In the genomic region with DNA sequence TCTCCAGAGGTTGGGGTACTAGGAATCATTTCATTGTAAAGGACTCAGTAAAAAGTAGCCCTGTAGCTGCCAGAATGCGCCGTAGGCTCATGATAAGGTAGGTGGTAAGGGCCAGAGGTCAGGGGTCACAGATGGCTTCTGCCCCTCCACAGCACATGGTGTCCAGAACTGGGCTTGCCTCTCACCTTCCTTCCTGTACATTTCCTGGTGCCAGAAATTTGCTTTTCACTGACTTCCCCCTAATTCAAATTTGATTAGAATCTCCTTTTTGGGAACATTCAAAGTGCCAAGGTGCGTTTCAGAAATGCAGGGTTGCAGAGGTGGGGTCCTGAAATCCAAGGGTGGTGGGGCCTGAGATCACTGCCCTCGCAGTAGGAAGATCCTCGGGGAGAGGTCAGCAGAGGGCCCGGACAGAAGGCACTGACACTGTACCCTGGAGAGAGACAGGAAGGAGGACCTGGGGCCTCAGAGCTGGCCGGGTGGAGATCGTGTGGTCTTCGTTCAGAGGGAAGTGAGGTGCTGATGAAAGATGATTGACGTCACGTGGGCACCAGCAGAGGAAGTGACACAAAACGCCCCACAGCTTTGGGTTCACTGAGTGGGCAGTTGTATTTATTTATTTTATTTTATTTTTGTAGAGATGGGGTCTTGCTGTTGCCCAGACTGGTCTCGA, we compare ENCODE assay signal across 10 cellular contexts. TPM values are rescaled to one million over a fixed set of nuclear protein-coding genes. Genes with fewer than 3 reads are reported as not detected.
DNase-seq lines count a peak whose midpoint lies in the region; ATAC-seq and TF ChIP-seq lines count a peak whose summit lies in the region.
"Had no signal": no experiment of that assay in that cellular context is flagged by ENCODE, and none has a peak within 500 bp of the region (broad histone marks: within the 10 kb centered on the region; RNA-seq: fewer than 3 reads in every experiment).

No MANE protein-coding gene starts in this region.

- intact Hi-C loops in Caco-2 (cut with micrococcal nuclease; ENCODE audit: unreplicated experiment), result no loop called here

- peaks cover 2% of the 10 kb centered on the region for H3K9me3 Mint-ChIP-seq in neural progenitor cell
- peaks cover 7% of the 10 kb centered on the region for H3K9me3 Mint-ChIP-seq in glutamatergic neuron (ENCODE audit: unreplicated experiment)
- H3K9me3 Mint-ChIP-seq in Caco-2 (ENCODE audit: unreplicated experiment), result no peaks in the 10 kb centered on the region

- DNase-seq in SK-N-MC (ENCODE audit: low read depth, low spot score) (no peak), dermis blood vessel endothelial cell (peak; percentile 28), neural progenitor cell (ENCODE audit: low spot score) (no peak), glutamatergic neuron (no peak), GM20000 (ENCODE audit: low spot score) (no peak), Caco-2 (no peak)
- DNase-seq: NCI-H526 had no signal

- H3K4me3 ChIP-seq in BLaER1 treated with 17β-estradiol and CSF1 and Interleukin-3, amounts not matched to agents 10 nM and 100 nM, result no peak overlapping the region
- no peak overlapping the region for H3K4me3 ChIP-seq in SK-N-MC
- no peak overlapping the region for H3K4me3 ChIP-seq in neural progenitor cell
- H3K4me3 ChIP-seq in Caco-2 (ENCODE audit: low read depth, low read length), result no peak overlapping the region

- peaks cover 0 to 9% (median 0%) of the 10 kb centered on the region in 11 experiments; a peak in 2 of 22 replicates for H3K9me3 ChIP-seq in BLaER1 treated with 17β-estradiol and CSF1 and Interleukin-3, amounts not matched to agents 10 nM and 100 nM (replicated peaks in 1 of 11)
- H3K9me3 ChIP-seq in SK-N-MC (ENCODE audit: low read depth, low read length), result no peaks in the 10 kb centered on the region
- no peaks in the 10 kb centered on the region for H3K9me3 ChIP-seq in neural progenitor cell (ENCODE audit: low read depth)
- H3K9me3 ChIP-seq in Caco-2, result no peaks in the 10 kb centered on the region

- no peaks in the 10 kb centered on the region for H3K27me3 ChIP-seq in BLaER1 treated with 17β-estradiol and CSF1 and Interleukin-3, amounts not matched to agents 10 nM and 100 nM
- no peaks in the 10 kb centered on the region for H3K27me3 ChIP-seq in neural progenitor cell
- no peaks in the 10 kb centered on the region for H3K27me3 ChIP-seq in Caco-2 (replicated peaks; ENCODE audit: control insufficient read depth, insufficient read depth, low read length)

- BruUV-seq in Caco-2 (replicated peaks; lab: Mats Ljungman, UMichigan), result no TSS peak

- no peaks in the 10 kb centered on the region for H3K79me2 ChIP-seq in neural progenitor cell (ENCODE audit: low read depth)

- H3K27ac Mint-ChIP-seq in neural progenitor cell, result peak overlapping the region; percentile 69
- no peak overlapping the region for H3K27ac Mint-ChIP-seq in glutamatergic neuron (ENCODE audit: unreplicated experiment)
- H3K27ac Mint-ChIP-seq in Caco-2 (ENCODE audit: unreplicated experiment), result no peak overlapping the region

- H3K36me3 ChIP-seq in BLaER1 treated with 17β-estradiol and CSF1 and Interleukin-3, amounts not matched to agents 10 nM and 100 nM, result no peaks in the 10 kb centered on the region
- H3K36me3 ChIP-seq in SK-N-MC (ENCODE audit: insufficient read depth, low read length) (no peaks in the 10 kb centered on the region), neural progenitor cell (no peaks in the 10 kb centered on the region), Caco-2 (ENCODE audit: control insufficient read depth, insufficient read depth, low read length) (no peaks in the 10 kb centered on the region)

- H3K4me2 ChIP-seq in BLaER1 treated with 17β-estradiol and CSF1 and Interleukin-3, amounts not matched to agents 10 nM and 100 nM, result peak overlapping the region; percentile 46 to 96 (median 67)
- H3K4me2 ChIP-seq in neural progenitor cell, result no peak overlapping the region

- no peak for ATAC-seq in HG02970 (IDR thresholded peaks at IDR 0.05; ENCODE audit: low FRiP score, unreplicated experiment)
- ATAC-seq: HCT116 had no signal

- POLR2A ChIA-PET in Caco-2 (lab: Charles Lee), result no interaction called here

- H2AFZ ChIP-seq in neural progenitor cell (replicated peaks), result no peak overlapping the region

- CTCF ChIA-PET in Caco-2 (lab: Charles Lee), result no interaction called here

- H3K36me3 Mint-ChIP-seq in neural progenitor cell, result peaks cover 4% of the 10 kb centered on the region
- H3K36me3 Mint-ChIP-seq in glutamatergic neuron (ENCODE audit: unreplicated experiment), result no peaks in the 10 kb centered on the region
- H3K36me3 Mint-ChIP-seq in Caco-2 (ENCODE audit: insufficient read depth, unreplicated experiment), result peaks cover 13% of the 10 kb centered on the region

- H4K20me1 ChIP-seq in BLaER1 treated with 17β-estradiol and CSF1 and Interleukin-3, amounts not matched to agents 10 nM and 100 nM, result no peaks in the 10 kb centered on the region
- H4K20me1 ChIP-seq in neural progenitor cell (ENCODE audit: low read depth), result no peaks in the 10 kb centered on the region

- peak overlapping the region in 4 of 11 experiments; percentile 15 to 76 (median 44); a peak in 6 of 22 replicates for H3K9ac ChIP-seq in BLaER1 treated with 17β-estradiol and CSF1 and Interleukin-3, amounts not matched to agents 10 nM and 100 nM
- no peak overlapping the region for H3K9ac ChIP-seq in SK-N-MC (ENCODE audit: insufficient read length)
- H3K9ac ChIP-seq in neural progenitor cell, result no peak overlapping the region

- H3K4me1 Mint-ChIP-seq in neural progenitor cell (peaks cover 22% of the 10 kb centered on the region), glutamatergic neuron (ENCODE audit: low read depth, unreplicated experiment) (peaks cover 4% of the 10 kb centered on the region), Caco-2 (ENCODE audit: low read depth, unreplicated experiment) (peaks cover 7% of the 10 kb centered on the region)

- no peaks in the 10 kb centered on the region for H3K27me3 Mint-ChIP-seq in neural progenitor cell (ENCODE audit: insufficient read depth, low read depth)
- H3K27me3 Mint-ChIP-seq in glutamatergic neuron (ENCODE audit: unreplicated experiment), result peaks cover 6% of the 10 kb centered on the region
- no peaks in the 10 kb centered on the region for H3K27me3 Mint-ChIP-seq in Caco-2 (ENCODE audit: insufficient read depth, unreplicated experiment)

- H3K4me3 Mint-ChIP-seq in neural progenitor cell (peak overlapping the region; percentile 44), glutamatergic neuron (ENCODE audit: unreplicated experiment) (no peak overlapping the region), Caco-2 (ENCODE audit: unreplicated experiment) (no peak overlapping the region)

- H3K4me1 ChIP-seq in BLaER1 treated with 17β-estradiol and CSF1 and Interleukin-3, amounts not matched to agents 10 nM and 100 nM, result peaks cover 35 to 72% (median 62%) of the 10 kb centered on the region in 10 experiments
- H3K4me1 ChIP-seq in neural progenitor cell, result no peaks in the 10 kb centered on the region
- peaks cover 7% of the 10 kb centered on the region for H3K4me1 ChIP-seq in Caco-2

- peak overlapping the region in 9 of 11 experiments; percentile 6 to 90 (median 61); a peak in 14 of 22 replicates for H3K27ac ChIP-seq in BLaER1 treated with 17β-estradiol and CSF1 and Interleukin-3, amounts not matched to agents 10 nM and 100 nM
- peak overlapping the region; percentile 32; the same call in 1 of the 2 replicates for H3K27ac ChIP-seq in SK-N-MC
- no peak overlapping the region for H3K27ac ChIP-seq in neural progenitor cell

- TF ChIP-seq CTCF in neural progenitor cell (IDR thresholded peaks at IDR 0.05) (no peak), glutamatergic neuron (IDR thresholded peaks at IDR 0.05; ENCODE audit: partially characterized antibody, unreplicated experiment) (no peak), GM20000 (IDR thresholded peaks at IDR 0.05; ENCODE audit: extremely low read depth, missing control alignments) (no peak), Caco-2 (IDR thresholded peaks at IDR 0.05; ENCODE audit: insufficient read depth in 1 of 2, low read depth in 1 of 2, low read length in 1 of 2, severe bottlenecking in 1 of 2, unreplicated experiment in 1 of 2) (no peak)

- H3F3A ChIP-seq in neural progenitor cell (ENCODE audit: low read depth), result peaks cover 5% of the 10 kb centered on the region

RNA-seq across cellular contexts. Expression of a gene that starts 25.5 kb away (rescaled TPM):
- total RNA-seq in dermis blood vessel endothelial cell, result 80.6 and 85.3 TPM in 2 replicates
- 3.6 and 12.9 TPM in 2 replicates for total RNA-seq in neural progenitor cell (ENCODE audit: low replicate concordance)
- total RNA-seq in glutamatergic neuron (ENCODE audit: unreplicated experiment), result 47.1 TPM
- 33.8 and 40.9 TPM in 2 replicates for total RNA-seq in Caco-2 (2022)
